8 cellular contexts compared by ENCODE assay signal in genomic region chr2:181457741-181458425, GRCh38. TPM values are rescaled to one million over a fixed set of nuclear protein-coding genes. Genes with fewer than 3 reads are reported as not detected.
DNase-seq lines count a peak whose midpoint lies in the region; ATAC-seq, FAIRE-seq and TF ChIP-seq lines count a peak whose summit lies in the region.

No MANE protein-coding gene starts in this region.

- TF ChIP-seq CTCF in gastroesophageal sphincter (IDR thresholded peaks at IDR 0.05) = no peak

- H3K36me3 ChIP-seq in gastroesophageal sphincter = no peaks in the 10 kb centered on the region

- DNase-seq in NOMO-1 treated with DMSO at 0.1 percent for 48 hours (lab: John Stamatoyannopoulos, UW; ENCODE audit: unreplicated experiment) = peak; percentile 68
- peak; percentile 46 for DNase-seq in activated T-helper 1 cell treated with Interleukin-2 at 50 U/mL for 16 hours (ENCODE audit: low read depth)
- peak in 7 of 10 donors; percentile 6 to 91 (median 21) for DNase-seq in posterior cingulate gyrus
- no peak for DNase-seq in GM19239 (ENCODE audit: insufficient read length, low spot score)
- DNase-seq in cerebellar cortex (ENCODE audit: low spot score) = no peak

- H3K4me1 ChIP-seq in gastroesophageal sphincter = peaks cover 0 to 23% (median 7%) of the 10 kb centered on the region in 3 donors

- WGBS in gastroesophageal sphincter (ENCODE audit: low coverage in 1 of 2), 2 donors = 25 to 29% methylated on average over 1 to 6 of the region's 45 CpGs

- no peak for FAIRE-seq in GM19239 (lab: Jason Lieb, UNC)

- TF ChIP-seq POLR2A in GM10847 (IDR thresholded peaks at IDR 0.05; ENCODE audit: extremely low read depth, insufficient read length) (peak; percentile 56), gastroesophageal sphincter (IDR thresholded peaks at IDR 0.05) (no peak)

- peaks cover 20% of the 10 kb centered on the region for H3K27me3 ChIP-seq in gastroesophageal sphincter

- TF ChIP-seq EP300 in gastroesophageal sphincter (IDR thresholded peaks at IDR 0.05) = no peak

- ATAC-seq in HG02678 (IDR thresholded peaks at IDR 0.05; ENCODE audit: unreplicated experiment) (peak; percentile 29), gastroesophageal sphincter (peak; percentile 28)

- H3K27ac ChIP-seq in gastroesophageal sphincter = peak overlapping the region in 3 of 4 donors; percentile 58 to 65 (median 60)

- intact Hi-C loops in posterior cingulate gyrus (cut with DNase I) = no loop called here

- H3K9me3 ChIP-seq in gastroesophageal sphincter = no peaks in the 10 kb centered on the region

- peak overlapping the region; percentile 37 to 58 for H3K4me3 ChIP-seq in gastroesophageal sphincter

RNA-seq across cellular contexts. Expression of gene ITGA4, which starts 0.7 kb away (rescaled TPM):
- total RNA-seq in gastroesophageal sphincter = 1 to 10 TPM; 3.2 to 7.0 (median 4.6) TPM

Comparison
In these comparisons a context has a peak if more than half of its experiments do, and no peak if none do; other contexts are left out.
1. DNase-seq: peak in NOMO-1 treated with DMSO at 0.1 percent for 48 hours (single experiment), activated T-helper 1 cell treated with Interleukin-2 at 50 U/mL for 16 hours (single experiment) and posterior cingulate gyrus (7 of 10); none in GM19239 (single experiment) and cerebellar cortex (single experiment).